14 cellular contexts compared by ENCODE assay signal in the genomic region with DNA sequence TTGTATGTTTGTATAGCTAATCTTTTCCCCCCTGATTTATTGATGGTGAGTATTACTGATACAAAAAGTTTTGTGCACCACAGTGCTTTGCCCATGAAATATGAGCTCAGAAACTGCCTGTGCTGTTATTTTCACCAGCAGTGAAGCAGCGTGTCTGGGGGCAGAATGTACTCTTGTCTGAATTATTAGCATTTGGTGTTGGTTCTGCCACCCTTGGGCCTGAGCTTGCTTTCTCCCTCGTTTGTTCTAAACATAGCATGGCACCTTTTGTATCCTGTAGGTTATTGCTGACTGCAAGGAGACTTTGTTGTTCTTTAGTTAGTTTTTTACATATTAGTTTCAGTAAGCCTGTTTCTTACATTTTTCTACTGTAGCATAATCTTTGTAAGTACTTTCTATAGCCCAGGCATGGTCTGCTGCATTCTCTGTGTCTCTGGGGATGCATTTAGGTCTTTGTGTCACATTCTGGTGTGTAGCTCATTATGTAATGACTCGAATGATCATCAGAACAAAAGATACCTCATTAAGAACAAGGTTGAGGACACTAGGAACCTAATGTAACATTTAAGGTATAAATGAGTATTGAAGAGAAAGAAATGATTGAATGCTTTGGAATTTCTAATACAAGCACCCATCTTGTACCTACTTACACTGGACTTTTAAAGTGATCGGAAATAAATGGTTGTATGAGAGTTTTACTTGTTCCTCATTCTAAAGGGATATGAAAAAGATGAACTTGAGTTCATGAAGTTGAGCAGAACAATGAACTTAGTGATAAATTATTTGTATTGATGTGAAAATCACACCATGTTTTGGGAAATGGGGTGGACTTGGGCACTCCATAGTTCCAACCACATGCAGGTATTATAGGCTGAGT. TPM values are rescaled to one million over a fixed set of nuclear protein-coding genes. Genes with fewer than 3 reads are reported as not detected.
DNase-seq lines count a peak whose midpoint lies in the region; ATAC-seq and TF ChIP-seq lines count a peak whose summit lies in the region.
"Had no signal": no experiment of that assay in that cellular context is flagged by ENCODE, and none has a peak within 500 bp of the region (broad histone marks: within the 10 kb centered on the region; RNA-seq: fewer than 3 reads in every experiment).

No MANE protein-coding gene starts in this region.

- peaks cover 20% of the 10 kb centered on the region for H3K36me3 Mint-ChIP-seq in HFFc6 (ENCODE audit: low read depth)
- H3K36me3 Mint-ChIP-seq in IgD-negative memory B cell, result peaks cover 2% of the 10 kb centered on the region
- peaks cover 5% of the 10 kb centered on the region for H3K36me3 Mint-ChIP-seq in osteocyte (ENCODE audit: unreplicated experiment)

- TF ChIP-seq CTCF in HFFc6 (IDR thresholded peaks at IDR 0.05) (no peak), osteocyte (IDR thresholded peaks at IDR 0.05) (no peak)

- DNase-seq in HFFc6 (no peak), osteocyte (ENCODE audit: extremely low spot score, unreplicated experiment) (no peak), C1 segment of cervical spinal cord (lab: John Stamatoyannopoulos, UW) (no peak), NCI-H146 treated with DMSO at 0.1 percent for 48 hours (lab: John Stamatoyannopoulos, UW; ENCODE audit: unreplicated experiment) (no peak)
- DNase-seq: activated CD4-positive, alpha-beta memory T cell treated with anti-CD3 and anti-CD28 coated beads, Interleukin-2, amount 10 ng/mL, durations not matched to agents 7 days and 5 days; effector CD4-positive, alpha-beta T cell; EL; NCI-H2171; SJCRH30; stimulated activated naive CD4-positive, alpha-beta T cell treated with Interleukin-2 at 50 U/mL for 16 hours had no signal

- H3K9me3 Mint-ChIP-seq in HFFc6 (no peaks in the 10 kb centered on the region), IgD-negative memory B cell (no peaks in the 10 kb centered on the region), osteocyte (ENCODE audit: unreplicated experiment) (no peaks in the 10 kb centered on the region)
- H3K9me3 Mint-ChIP-seq: activated CD4-positive, alpha-beta memory T cell treated with anti-CD3 and anti-CD28 coated beads, Interleukin-2, amount 10 ng/mL, durations not matched to agents 7 days and 5 days had no signal

- ATAC-seq in GM18517 (IDR thresholded peaks at IDR 0.05; ENCODE audit: unreplicated experiment) (peak; percentile 67), GM21515 (IDR thresholded peaks at IDR 0.05; ENCODE audit: unreplicated experiment) (no peak), HG02798 (IDR thresholded peaks at IDR 0.05; ENCODE audit: poor library complexity, unreplicated experiment) (no peak)

- H3K27ac Mint-ChIP-seq in HFFc6, result peak overlapping the region; percentile 36; the same call in 1 of the 2 replicates
- H3K27ac Mint-ChIP-seq in IgD-negative memory B cell, result peak overlapping the region; percentile 9 to 93 (median 40)
- H3K27ac Mint-ChIP-seq in osteocyte (ENCODE audit: unreplicated experiment), result peak overlapping the region; percentile 64
- H3K27ac Mint-ChIP-seq: activated CD4-positive, alpha-beta memory T cell treated with anti-CD3 and anti-CD28 coated beads, Interleukin-2, amount 10 ng/mL, durations not matched to agents 7 days and 5 days had no signal

- H3K4me1 Mint-ChIP-seq in HFFc6 (ENCODE audit: low read depth), result peaks cover 61% of the 10 kb centered on the region
- H3K4me1 Mint-ChIP-seq in IgD-negative memory B cell, result peaks cover 44 to 54% (median 52%) of the 10 kb centered on the region in 3 donors
- H3K4me1 Mint-ChIP-seq in osteocyte (ENCODE audit: unreplicated experiment), result peaks cover 49% of the 10 kb centered on the region

- H3K4me3 Mint-ChIP-seq in HFFc6 (no peak overlapping the region), IgD-negative memory B cell (peak overlapping the region in 3 of 4 donors; percentile 34 to 82 (median 74)), osteocyte (ENCODE audit: unreplicated experiment) (no peak overlapping the region)
- H3K4me3 Mint-ChIP-seq: activated CD4-positive, alpha-beta memory T cell treated with anti-CD3 and anti-CD28 coated beads, Interleukin-2, amount 10 ng/mL, durations not matched to agents 7 days and 5 days had no signal

- H3K27me3 Mint-ChIP-seq in HFFc6 (ENCODE audit: insufficient read depth) (no peaks in the 10 kb centered on the region; the same call in 1 of the 2 replicates), IgD-negative memory B cell (no peaks in the 10 kb centered on the region), osteocyte (ENCODE audit: unreplicated experiment) (no peaks in the 10 kb centered on the region)
- H3K27me3 Mint-ChIP-seq: activated CD4-positive, alpha-beta memory T cell treated with anti-CD3 and anti-CD28 coated beads, Interleukin-2, amount 10 ng/mL, durations not matched to agents 7 days and 5 days had no signal

RNA-seq across cellular contexts. Expression of a gene that starts 50.3 kb away (rescaled TPM):
- 100 to 1,000 TPM; 171 to 254 (median 212) TPM for total RNA-seq in HFFc6 (2021; fragmentation: NEBNext Ultra II Directional; extraction: Animal tissue kit (Norgen Biotek cat#: 25700))
- polyA plus RNA-seq in IgD-negative memory B cell, result 139 TPM
- total RNA-seq in osteocyte, result 181 and 192 TPM in 2 replicates

Comparison
In these comparisons a context has a peak if more than half of its experiments do, and no peak if none do; other contexts are left out.
1. H3K4me3 Mint-ChIP-seq: peak in IgD-negative memory B cell (3 of 4); none in HFFc6 (single experiment) and osteocyte (single experiment).
2. Peak in every context shown above with its lines, with median percentiles within 50 percentile points of each other: H3K27ac Mint-ChIP-seq.